Comparison of ENCODE assay signal across 21 cellular contexts in the genomic region with DNA sequence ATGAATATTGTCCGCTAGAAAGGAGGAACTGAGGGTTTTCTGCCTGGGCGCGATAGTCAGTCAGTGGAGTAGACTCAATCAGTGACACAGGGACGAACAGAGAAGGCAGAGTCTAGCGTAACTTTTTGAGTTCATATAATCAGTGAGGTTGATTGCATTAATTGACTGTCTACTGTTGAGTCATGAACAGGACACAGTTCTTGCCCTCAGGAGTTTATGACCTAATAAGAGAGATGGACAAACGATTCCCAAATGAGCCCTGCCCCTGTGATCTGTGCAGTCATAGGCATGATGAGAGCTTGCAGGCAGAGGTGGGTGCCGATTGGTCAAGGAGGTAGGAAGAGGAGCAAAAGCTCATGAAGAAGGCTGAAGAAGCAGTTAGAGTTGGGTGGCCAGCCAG. TPM values are rescaled to one million over a fixed set of nuclear protein-coding genes. Genes with fewer than 3 reads are reported as not detected.
DNase-seq lines count a peak whose midpoint lies in the region; ATAC-seq, FAIRE-seq and TF ChIP-seq lines count a peak whose summit lies in the region.
"Had no signal": no experiment of that assay in that cellular context is flagged by ENCODE, and none has a peak within 500 bp of the region (broad histone marks: within the 10 kb centered on the region; RNA-seq: fewer than 3 reads in every experiment).

No MANE protein-coding gene starts in this region.

- no peaks in the 10 kb centered on the region for H3K27me3 ChIP-seq in CD8-positive, alpha-beta memory T cell (ENCODE audit: insufficient read depth, low read length, poor library complexity, severe bottlenecking)
- no peaks in the 10 kb centered on the region for H3K27me3 ChIP-seq in keratinocyte (ENCODE audit: control insufficient read depth, extremely low read depth, insufficient read depth, low read length)
- H3K27me3 ChIP-seq: breast epithelium, dorsolateral prefrontal cortex had no signal

- no peak overlapping the region for H3K9ac ChIP-seq in keratinocyte (ENCODE audit: control insufficient read depth, extremely low read depth, insufficient read depth, low read length)
- H3K9ac ChIP-seq: SK-N-SH had no signal

- no peaks in the 10 kb centered on the region for H4K20me1 ChIP-seq in keratinocyte (ENCODE audit: control insufficient read depth, extremely low read depth, insufficient read depth, low read length)

- H3K4me3 ChIP-seq in CD8-positive, alpha-beta memory T cell (ENCODE audit: low read length), result no peak overlapping the region
- H3K4me3 ChIP-seq in keratinocyte (ENCODE audit: control insufficient read depth in 2 of 3, extremely low read depth in 1 of 3, insufficient read depth in 2 of 3, low read depth in 1 of 3, low read length in 3 of 3), result no peak overlapping the region
- H3K4me3 ChIP-seq: breast epithelium, dorsolateral prefrontal cortex, smooth muscle cell had no signal

- intact Hi-C loops in activated CD8-positive, alpha-beta T cell treated with anti-CD3 and anti-CD28 coated beads for 36 hours (cut with micrococcal nuclease), result no loop called here

- peak overlapping the region; percentile 19 to 95 (median 65) for H3K27ac Mint-ChIP-seq in CD8-positive, alpha-beta memory T cell
- peak overlapping the region; percentile 2 for H3K27ac Mint-ChIP-seq in activated CD8-positive, alpha-beta T cell treated with anti-CD3 and anti-CD28 coated beads for 36 hours
- H3K27ac Mint-ChIP-seq: mesothelial cell of epicardium had no signal

- TF ChIP-seq CTCF in 22Rv1 (IDR thresholded peaks at IDR 0.05), result no peak
- TF ChIP-seq CTCF in activated CD8-positive, alpha-beta T cell treated with anti-CD3 and anti-CD28 coated beads for 36 hours (IDR thresholded peaks at IDR 0.05), result no peak
- TF ChIP-seq CTCF in keratinocyte (optimal IDR thresholded peaks at IDR 0.05 in 1 of 3, IDR thresholded peaks at IDR 0.05 in 1 of 3, conservative IDR thresholded peaks at IDR 0.05 in 1 of 3; ENCODE audit: extremely low read depth in 1 of 3, insufficient read depth in 2 of 3, low read length in 3 of 3), result no peak

- H3K4me1 ChIP-seq in CD8-positive, alpha-beta memory T cell (ENCODE audit: insufficient read depth, low read length), result no peaks in the 10 kb centered on the region
- H3K4me1 ChIP-seq in keratinocyte (ENCODE audit: control insufficient read depth, extremely low read depth, insufficient read depth, low read length), result no peaks in the 10 kb centered on the region
- H3K4me1 ChIP-seq: breast epithelium had no signal

- peak; percentile 26 for FAIRE-seq in keratinocyte (lab: Jason Lieb, UNC)

- no peak overlapping the region for H3K4me3 Mint-ChIP-seq in CD8-positive, alpha-beta memory T cell
- H3K4me3 Mint-ChIP-seq in activated CD8-positive, alpha-beta T cell treated with anti-CD3 and anti-CD28 coated beads for 36 hours, result no peak overlapping the region
- H3K4me3 Mint-ChIP-seq: mesothelial cell of epicardium had no signal

- H3K9me1 ChIP-seq in keratinocyte (ENCODE audit: control insufficient read depth, extremely low read depth, insufficient read depth, low read length), result no peaks in the 10 kb centered on the region

- POLR2A ChIA-PET in CD8-positive, alpha-beta memory T cell (lab: Charles Lee), result no interaction called here
- POLR2A ChIA-PET in activated CD8-positive, alpha-beta T cell treated with anti-CD3 and anti-CD28 coated beads for 36 hours (lab: Charles Lee), result no interaction called here

- DNase-seq in CD8-positive, alpha-beta memory T cell, result no peak
- DNase-seq in activated CD8-positive, alpha-beta T cell treated with anti-CD3 and anti-CD28 coated beads for 36 hours, result no peak
- DNase-seq in keratinocyte (ENCODE audit: low read depth, low spot score) (no peak), pons (ENCODE audit: low spot score) (no peak), GDM1 (lab: John Stamatoyannopoulos, UW) (no peak)
- DNase-seq: activated CD4-positive, alpha-beta T cell treated with anti-CD3 and anti-CD28 coated beads for 4 hours; activated T-cell treated with anti-CD3 and anti-CD28 coated beads, Interleukin-2, amount 50 U/mL, for 1 hour; dorsolateral prefrontal cortex; left cardiac atrium; NCI-H187 treated with DMSO at 0.1 percent for 48 hours; NCI-H345; NK-92 treated with Interleukin-12 subunit alpha and Interleukin-12 subunit beta, amount 100 ng/mL, for 24 hours; SK-N-SH; stimulated activated CD8-positive, alpha-beta memory T cell treated with anti-CD3 and anti-CD28 coated beads, Interleukin-4, amount 100 ng/mL, for 48 hours; T1000 had no signal

- H2AFZ ChIP-seq in keratinocyte (ENCODE audit: control insufficient read depth, low read length), result no peak overlapping the region

- H3K36me3 ChIP-seq in CD8-positive, alpha-beta memory T cell (ENCODE audit: insufficient read depth, low read length), result peaks cover 46% of the 10 kb centered on the region
- peaks cover 36 to 57% of the 10 kb centered on the region in 2 experiments for H3K36me3 ChIP-seq in keratinocyte (ENCODE audit: control insufficient read depth in 2 of 2, extremely low read depth in 1 of 2, insufficient read depth in 2 of 2, low read length in 2 of 2)

- H3K9me3 Mint-ChIP-seq in CD8-positive, alpha-beta memory T cell, result no peaks in the 10 kb centered on the region
- H3K9me3 Mint-ChIP-seq in activated CD8-positive, alpha-beta T cell treated with anti-CD3 and anti-CD28 coated beads for 36 hours, result no peaks in the 10 kb centered on the region
- H3K9me3 Mint-ChIP-seq: mesothelial cell of epicardium had no signal

- no peak for ATAC-seq in activated CD8-positive, alpha-beta T cell treated with anti-CD3 and anti-CD28 coated beads for 36 hours
- no peak for ATAC-seq in GM19328 (IDR thresholded peaks at IDR 0.05; ENCODE audit: unreplicated experiment)
- ATAC-seq: esophagus mucosa, left cardiac atrium had no signal

- H3K27ac ChIP-seq in 22Rv1, result peak overlapping the region; percentile 45
- H3K27ac ChIP-seq in CD8-positive, alpha-beta memory T cell (ENCODE audit: low read depth, low read length), result no peak overlapping the region
- H3K27ac ChIP-seq in keratinocyte (ENCODE audit: control insufficient read depth, insufficient read depth, low read length), result no peak overlapping the region

- no peak overlapping the region for H3K4me2 ChIP-seq in keratinocyte (ENCODE audit: control insufficient read depth, extremely low read depth, insufficient read depth, low read depth, low read length)
- H3K4me2 ChIP-seq: SK-N-SH, smooth muscle cell had no signal

- H3K9me3 ChIP-seq in CD8-positive, alpha-beta memory T cell (ENCODE audit: low read length), result no peaks in the 10 kb centered on the region
- H3K9me3 ChIP-seq in keratinocyte (ENCODE audit: control insufficient read depth, low read depth, low read length), result no peaks in the 10 kb centered on the region
- H3K9me3 ChIP-seq: breast epithelium, SK-N-SH had no signal

- dilution Hi-C loops in keratinocyte (cut with MboI; ENCODE audit: extremely low pct_ligation_motif_present, low sequenced_read_pairs), result no loop called here

- H3K4me1 Mint-ChIP-seq in CD8-positive, alpha-beta memory T cell, result peaks cover 10 to 14% (median 13%) of the 10 kb centered on the region in 3 donors
- H3K4me1 Mint-ChIP-seq in activated CD8-positive, alpha-beta T cell treated with anti-CD3 and anti-CD28 coated beads for 36 hours (ENCODE audit: low read depth), result peaks cover 13% of the 10 kb centered on the region
- H3K4me1 Mint-ChIP-seq: mesothelial cell of epicardium had no signal

- no peaks in the 10 kb centered on the region for H3K27me3 Mint-ChIP-seq in CD8-positive, alpha-beta memory T cell
- no peaks in the 10 kb centered on the region for H3K27me3 Mint-ChIP-seq in activated CD8-positive, alpha-beta T cell treated with anti-CD3 and anti-CD28 coated beads for 36 hours

- no peaks in the 10 kb centered on the region for H3K79me2 ChIP-seq in keratinocyte (ENCODE audit: control insufficient read depth, insufficient read depth, low read length)

- CTCF ChIA-PET in CD8-positive, alpha-beta memory T cell (lab: Charles Lee), result no interaction called here
- CTCF ChIA-PET in activated CD8-positive, alpha-beta T cell treated with anti-CD3 and anti-CD28 coated beads for 36 hours (lab: Charles Lee), result no interaction called here

- H3K36me3 Mint-ChIP-seq in CD8-positive, alpha-beta memory T cell, result peaks cover 5 to 89% (median 25%) of the 10 kb centered on the region in 3 donors
- peaks cover 31% of the 10 kb centered on the region for H3K36me3 Mint-ChIP-seq in activated CD8-positive, alpha-beta T cell treated with anti-CD3 and anti-CD28 coated beads for 36 hours (ENCODE audit: low read depth)

RNA-seq across cellular contexts. Expression of gene ADD1, which starts 57.1 kb away (rescaled TPM):
- total RNA-seq in CD8-positive, alpha-beta memory T cell, result 100 to 1,000 TPM; 185 to 192 TPM
- 217 TPM for polyA plus RNA-seq in CD8-positive, alpha-beta memory T cell
- total RNA-seq in activated CD8-positive, alpha-beta T cell treated with anti-CD3 and anti-CD28 coated beads for 36 hours, result 100 to 1,000 TPM; 149 to 154 TPM
- polyA plus RNA-seq in keratinocyte, result 77.0 to 138 TPM (median 109 TPM) in 3 replicates
- 108 TPM for polyA plus RNA-seq in keratinocyte (2011; ENCODE audit: low read depth)
- 109 and 135 TPM in 2 replicates for polyA plus RNA-seq in keratinocyte (2011; cell fraction: cytosol; rRNA removed)
- 315 and 355 TPM in 2 replicates for polyA plus RNA-seq in keratinocyte (2011; cell fraction: nucleus; rRNA removed)
- 91.5 and 180 TPM in 2 replicates for polyA plus RNA-seq in keratinocyte (2012; ENCODE audit: low replicate concordance)
- 79.0 to 194 TPM (median 124 TPM) in 3 replicates for polyA minus RNA-seq in keratinocyte
- 82.9 TPM for polyA minus RNA-seq in keratinocyte (2011; cell fraction: cytosol; rRNA and poly(A)+ RNA removed)
- polyA minus RNA-seq in keratinocyte (2011; cell fraction: nucleus; rRNA and poly(A)+ RNA removed), result 79.6 and 147 TPM in 2 replicates
